Comparison of ENCODE assay signal across 22 cellular contexts in the genomic region with DNA sequence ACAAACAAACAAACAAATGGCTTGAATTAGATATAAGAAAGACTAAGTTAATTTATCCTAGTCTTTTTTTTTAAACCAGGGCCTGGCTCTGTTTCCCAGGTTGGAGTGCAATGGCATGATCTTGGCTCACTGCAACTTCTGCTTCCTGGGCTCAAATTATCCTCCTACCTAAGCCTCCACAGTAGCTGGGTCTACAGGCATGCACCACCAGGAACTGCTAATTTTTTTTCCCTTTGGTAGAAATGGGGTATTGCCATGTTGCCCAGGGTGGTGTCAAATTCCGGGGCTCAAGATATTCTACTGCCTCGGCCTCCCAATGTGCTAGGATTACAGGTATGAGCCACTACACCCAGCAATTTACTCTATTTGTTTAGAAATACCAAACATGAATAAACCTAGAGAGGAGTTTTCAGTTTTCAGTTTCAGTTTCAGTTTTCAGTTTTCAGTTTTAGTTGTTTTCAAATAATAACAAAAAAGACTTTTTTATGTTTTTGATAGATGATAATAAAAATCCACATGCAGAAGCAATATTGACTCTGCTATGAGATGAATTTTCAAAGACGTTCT.
DNase-seq lines count a peak whose midpoint lies in the region; ATAC-seq and TF ChIP-seq lines count a peak whose summit lies in the region.
"Had no signal": no experiment of that assay in that cellular context is flagged by ENCODE, and none has a peak within 500 bp of the region (broad histone marks: within the 10 kb centered on the region; RNA-seq: fewer than 3 reads in every experiment).

No MANE protein-coding gene starts in this region.

- no peaks in the 10 kb centered on the region for H3K36me3 Mint-ChIP-seq in activated naive CD8-positive, alpha-beta T cell treated with anti-CD3 and anti-CD28 coated beads, Interleukin-2, amount 10 ng/mL, durations not matched to agents 7 days and 5 days
- H3K36me3 Mint-ChIP-seq in activated naive CD8-positive, alpha-beta T cell treated with anti-CD3 and anti-CD28 coated beads, Interleukin-2, amount 50 U/mL, for 24 hours (ENCODE audit: low read depth): no peaks in the 10 kb centered on the region
- no peaks in the 10 kb centered on the region for H3K36me3 Mint-ChIP-seq in T-helper 17 cell (ENCODE audit: low read depth)
- H3K36me3 Mint-ChIP-seq in stimulated activated effector memory CD8-positive, alpha-beta T cell treated with anti-CD3 and anti-CD28 coated beads, Interleukin-12 subunit alpha, Interleukin-12 subunit beta, amount 100 ng/mL, for 72 hours: no peaks in the 10 kb centered on the region

- H3K27me3 Mint-ChIP-seq in activated naive CD8-positive, alpha-beta T cell treated with anti-CD3 and anti-CD28 coated beads, Interleukin-2, amount 10 ng/mL, durations not matched to agents 7 days and 5 days: no peaks in the 10 kb centered on the region
- no peaks in the 10 kb centered on the region for H3K27me3 Mint-ChIP-seq in activated naive CD8-positive, alpha-beta T cell treated with anti-CD3 and anti-CD28 coated beads, Interleukin-2, amount 50 U/mL, for 24 hours
- H3K27me3 Mint-ChIP-seq in T-helper 17 cell: no peaks in the 10 kb centered on the region
- H3K27me3 Mint-ChIP-seq: activated B cell treated with CpG ODN at 0.5 μM for 24 hours had no signal

- H3K9me3 ChIP-seq in T-helper 17 cell (ENCODE audit: control insufficient read depth, low read length, poor library complexity, severe bottlenecking) (no peaks in the 10 kb centered on the region), stomach (peaks cover 0 to 4% (median 0%) of the 10 kb centered on the region in 4 donors)
- H3K9me3 ChIP-seq: colonic mucosa, testis had no signal

- peak overlapping the region; percentile 63 for H3K4me3 Mint-ChIP-seq in activated naive CD8-positive, alpha-beta T cell treated with anti-CD3 and anti-CD28 coated beads, Interleukin-2, amount 10 ng/mL, durations not matched to agents 7 days and 5 days
- no peak overlapping the region for H3K4me3 Mint-ChIP-seq in activated naive CD8-positive, alpha-beta T cell treated with anti-CD3 and anti-CD28 coated beads, Interleukin-2, amount 50 U/mL, for 24 hours
- peak overlapping the region; percentile 72 for H3K4me3 Mint-ChIP-seq in T-helper 17 cell
- H3K4me3 Mint-ChIP-seq in stimulated activated effector memory CD8-positive, alpha-beta T cell treated with anti-CD3 and anti-CD28 coated beads, Interleukin-12 subunit alpha, Interleukin-12 subunit beta, amount 100 ng/mL, for 72 hours: peak overlapping the region; percentile 22
- H3K4me3 Mint-ChIP-seq: activated B cell treated with CpG ODN at 0.5 μM for 24 hours, GM23338, mesothelial cell of epicardium, neural crest cell had no signal

- no peak overlapping the region for H3K27ac ChIP-seq in stomach
- H3K27ac ChIP-seq: brain microvascular endothelial cell, colonic mucosa, PC-9, testis had no signal

- H3K36me3 ChIP-seq in stomach: no peaks in the 10 kb centered on the region
- H3K36me3 ChIP-seq: brain microvascular endothelial cell, colonic mucosa had no signal

- POLR2A ChIA-PET in activated naive CD8-positive, alpha-beta T cell treated with anti-CD3 and anti-CD28 coated beads, Interleukin-2, amount 10 ng/mL, durations not matched to agents 7 days and 5 days (lab: Charles Lee): no interaction called here

- H3K27me3 ChIP-seq in stomach: no peaks in the 10 kb centered on the region
- H3K27me3 ChIP-seq: brain microvascular endothelial cell, colonic mucosa, testis had no signal

- no peak for TF ChIP-seq POLR2A in stomach (IDR thresholded peaks at IDR 0.05)

- ATAC-seq in activated naive CD8-positive, alpha-beta T cell treated with anti-CD3 and anti-CD28 coated beads, Interleukin-2, amount 10 ng/mL, durations not matched to agents 7 days and 5 days (ENCODE audit: low read depth): no peak
- ATAC-seq in activated naive CD8-positive, alpha-beta T cell treated with anti-CD3 and anti-CD28 coated beads, Interleukin-2, amount 50 U/mL, for 24 hours: no peak
- ATAC-seq in T-helper 17 cell (no peak), HG03565 (IDR thresholded peaks at IDR 0.05; ENCODE audit: unreplicated experiment) (no peak)
- no peak for ATAC-seq in stimulated activated effector memory CD8-positive, alpha-beta T cell treated with anti-CD3 and anti-CD28 coated beads, Interleukin-12 subunit alpha, Interleukin-12 subunit beta, amount 100 ng/mL, for 72 hours
- ATAC-seq: GM23338 had no signal

- peaks cover 5% of the 10 kb centered on the region for H3K4me1 Mint-ChIP-seq in activated naive CD8-positive, alpha-beta T cell treated with anti-CD3 and anti-CD28 coated beads, Interleukin-2, amount 10 ng/mL, durations not matched to agents 7 days and 5 days
- peaks cover 4% of the 10 kb centered on the region for H3K4me1 Mint-ChIP-seq in activated naive CD8-positive, alpha-beta T cell treated with anti-CD3 and anti-CD28 coated beads, Interleukin-2, amount 50 U/mL, for 24 hours
- H3K4me1 Mint-ChIP-seq in T-helper 17 cell: peaks cover 4% of the 10 kb centered on the region
- peaks cover 6% of the 10 kb centered on the region for H3K4me1 Mint-ChIP-seq in stimulated activated effector memory CD8-positive, alpha-beta T cell treated with anti-CD3 and anti-CD28 coated beads, Interleukin-12 subunit alpha, Interleukin-12 subunit beta, amount 100 ng/mL, for 72 hours
- H3K4me1 Mint-ChIP-seq: GM23338, mesothelial cell of epicardium, neural crest cell had no signal

- no peak for DNase-seq in activated naive CD8-positive, alpha-beta T cell treated with anti-CD3 and anti-CD28 coated beads, Interleukin-2, amount 10 ng/mL, durations not matched to agents 7 days and 5 days
- DNase-seq in activated naive CD8-positive, alpha-beta T cell treated with anti-CD3 and anti-CD28 coated beads, Interleukin-2, amount 50 U/mL, for 24 hours: no peak
- peak; percentile 6 for DNase-seq in HT1080 (ENCODE audit: low read depth)
- no peak for DNase-seq in T-helper 17 cell
- no peak for DNase-seq in stimulated activated effector memory CD8-positive, alpha-beta T cell treated with anti-CD3 and anti-CD28 coated beads, Interleukin-12 subunit alpha, Interleukin-12 subunit beta, amount 100 ng/mL, for 72 hours (ENCODE audit: low spot score in 2 of 2)
- DNase-seq in stomach: no peak
- DNase-seq: activated B cell treated with CpG ODN at 0.5 μM for 24 hours; activated CD8-positive, alpha-beta memory T cell treated with anti-CD3 and anti-CD28 coated beads for 24 hours; brain microvascular endothelial cell; colonic mucosa; glutamatergic neuron; NCI-H1092 treated with DMSO at 0.1 percent for 48 hours; NCI-H524 treated with DMSO at 0.1 percent for 48 hours; PC-9; posterior cingulate gyrus; SIG-M5; testis had no signal

- no peaks in the 10 kb centered on the region for H3K4me1 ChIP-seq in stomach
- H3K4me1 ChIP-seq: colonic mucosa, testis had no signal

- no peaks in the 10 kb centered on the region for H3K9me3 Mint-ChIP-seq in activated naive CD8-positive, alpha-beta T cell treated with anti-CD3 and anti-CD28 coated beads, Interleukin-2, amount 10 ng/mL, durations not matched to agents 7 days and 5 days
- peaks cover 4% of the 10 kb centered on the region for H3K9me3 Mint-ChIP-seq in activated naive CD8-positive, alpha-beta T cell treated with anti-CD3 and anti-CD28 coated beads, Interleukin-2, amount 50 U/mL, for 24 hours
- peaks cover 20% of the 10 kb centered on the region for H3K9me3 Mint-ChIP-seq in stimulated activated effector memory CD8-positive, alpha-beta T cell treated with anti-CD3 and anti-CD28 coated beads, Interleukin-12 subunit alpha, Interleukin-12 subunit beta, amount 100 ng/mL, for 72 hours
- H3K9me3 Mint-ChIP-seq: activated B cell treated with CpG ODN at 0.5 μM for 24 hours, GM23338, neural crest cell had no signal

- H3K4me3 ChIP-seq in stomach: no peak overlapping the region
- H3K4me3 ChIP-seq: colonic mucosa, GM23338, PC-9, testis had no signal

- no peak for TF ChIP-seq EP300 in stomach (IDR thresholded peaks at IDR 0.05)

- peak overlapping the region; percentile 39 for H3K27ac Mint-ChIP-seq in activated naive CD8-positive, alpha-beta T cell treated with anti-CD3 and anti-CD28 coated beads, Interleukin-2, amount 10 ng/mL, durations not matched to agents 7 days and 5 days
- H3K27ac Mint-ChIP-seq in activated naive CD8-positive, alpha-beta T cell treated with anti-CD3 and anti-CD28 coated beads, Interleukin-2, amount 50 U/mL, for 24 hours: no peak overlapping the region
- H3K27ac Mint-ChIP-seq in T-helper 17 cell: peak overlapping the region; percentile 71
- peak overlapping the region; percentile 18 for H3K27ac Mint-ChIP-seq in stimulated activated effector memory CD8-positive, alpha-beta T cell treated with anti-CD3 and anti-CD28 coated beads, Interleukin-12 subunit alpha, Interleukin-12 subunit beta, amount 100 ng/mL, for 72 hours
- H3K27ac Mint-ChIP-seq: activated B cell treated with CpG ODN at 0.5 μM for 24 hours; activated T-helper 2 cell treated with anti-CD3 and anti-CD28 coated beads, Interferon-gamma antibody, Interleukin-2, Interleukin-4, amounts not matched to agents 10 μg/mL and 5 μg/mL and 100 μg/mL, durations not matched to agents 14 hours and 24 hours and 36 hours; mesothelial cell of epicardium had no signal

- intact Hi-C loops in stomach (cut with DNase I; ENCODE audit: low total_unique reads): no loop called here

- no peak for TF ChIP-seq CTCF in stomach (IDR thresholded peaks at IDR 0.05)

- WGBS in stomach, 5 donors: 43 to 51% (median 47%) methylated on average over 3 of the region's 3 CpGs
